Comparison of ENCODE assay signal across 19 cellular contexts in the genomic region with DNA sequence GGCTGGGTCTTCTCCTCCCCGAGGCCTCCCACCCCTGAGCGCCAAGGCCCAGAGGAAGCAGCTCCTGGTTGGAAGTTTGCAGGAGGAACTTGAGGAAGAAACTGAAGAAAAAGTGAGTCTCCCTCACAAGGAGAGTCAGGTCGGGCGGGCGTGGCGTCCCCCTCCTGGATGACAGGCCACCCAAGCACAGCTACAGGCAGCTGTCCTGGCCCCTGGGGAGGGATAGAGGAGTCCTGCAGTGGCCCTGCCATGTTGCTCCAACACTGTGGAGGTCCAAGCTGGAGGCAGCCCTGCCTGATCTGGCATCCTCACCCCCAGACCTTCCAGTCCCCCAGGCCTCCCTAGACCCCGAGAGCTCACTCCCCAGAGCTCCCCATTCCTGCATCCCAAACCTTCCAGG.
DNase-seq lines count a peak whose midpoint lies in the region; ATAC-seq, FAIRE-seq and TF ChIP-seq lines count a peak whose summit lies in the region.
"Had no signal": no experiment of that assay in that cellular context is flagged by ENCODE, and none has a peak within 500 bp of the region (broad histone marks: within the 10 kb centered on the region; RNA-seq: fewer than 3 reads in every experiment).

No MANE protein-coding gene starts in this region.

- peaks cover 12% of the 10 kb centered on the region for H3K9me3 Mint-ChIP-seq in chondrocyte (ENCODE audit: low read depth)
- H3K9me3 Mint-ChIP-seq: CD4-positive, alpha-beta T cell had no signal

- no peak overlapping the region for H3K9ac ChIP-seq in kidney (ENCODE audit: low read length in 2 of 2)
- H3K9ac ChIP-seq: GM23248 had no signal

- H3K27ac Mint-ChIP-seq in chondrocyte (ENCODE audit: unreplicated experiment), result no peak overlapping the region
- H3K27ac Mint-ChIP-seq: B cell; CD4-positive, alpha-beta T cell; IgD-negative memory B cell had no signal

- H3K4me1 ChIP-seq in kidney (ENCODE audit: control insufficient read depth in 1 of 2, insufficient read depth in 1 of 2, low read depth in 1 of 2, low read length in 2 of 2) (no peaks in the 10 kb centered on the region), breast epithelium (no peaks in the 10 kb centered on the region)
- H3K4me1 ChIP-seq: HAP-1 had no signal

- no peak for TF ChIP-seq POLR2A in breast epithelium (IDR thresholded peaks at IDR 0.05)

- H3K4me3 ChIP-seq in kidney (ENCODE audit: low read length in 2 of 2), result no peak overlapping the region
- H3K4me3 ChIP-seq in breast epithelium, result no peak overlapping the region
- H3K4me3 ChIP-seq: GM23248, HAP-1 had no signal

- no peaks in the 10 kb centered on the region for H3K27me3 Mint-ChIP-seq in chondrocyte (ENCODE audit: low read depth)
- H3K27me3 Mint-ChIP-seq: B cell; CD4-positive, alpha-beta T cell; IgD-negative memory B cell had no signal

- no peaks in the 10 kb centered on the region for H3K36me3 ChIP-seq in kidney (ENCODE audit: control insufficient read depth in 1 of 2, insufficient read depth in 2 of 2, low read length in 2 of 2)
- no peaks in the 10 kb centered on the region for H3K36me3 ChIP-seq in breast epithelium
- H3K36me3 ChIP-seq: HAP-1 had no signal

- DNase-seq in Right ventricle myocardium superior, result peak; percentile 20
- no peak for DNase-seq in cardiac septum (ENCODE audit: low spot score)
- DNase-seq in chondrocyte (ENCODE audit: low spot score), result peak; percentile 82
- peak; percentile 48 for DNase-seq in kidney
- DNase-seq in NCI-H2081 (lab: John Stamatoyannopoulos, UW), result no peak
- no peak for DNase-seq in breast epithelium (ENCODE audit: low spot score in 2 of 2)
- DNase-seq: CD4-positive, alpha-beta T cell; DMS153; DMS79; GDM1; GM23248 had no signal

- intact Hi-C loops in Right ventricle myocardium superior (cut with DNase I), result no loop called here
- intact Hi-C loops in cardiac septum (cut with DNase I), result no loop called here
- intact Hi-C loops in kidney (cut with DNase I), result no loop called here
- intact Hi-C loops in breast epithelium (cut with DNase I; ENCODE audit: low total_unique reads), result no loop called here

- H3K27me3 ChIP-seq in breast epithelium, result no peaks in the 10 kb centered on the region

- no peak overlapping the region for H3K4me3 Mint-ChIP-seq in chondrocyte (ENCODE audit: unreplicated experiment)
- H3K4me3 Mint-ChIP-seq: B cell; CD4-positive, alpha-beta T cell; IgD-negative memory B cell had no signal

- H3K36me3 Mint-ChIP-seq in chondrocyte (ENCODE audit: low read depth), result peaks cover 4% of the 10 kb centered on the region
- H3K36me3 Mint-ChIP-seq: IgD-negative memory B cell had no signal

- no peak for FAIRE-seq in kidney (lab: Jason Lieb, UNC)
- FAIRE-seq: GM12892, GM19239, HepG2 had no signal

- TF ChIP-seq CTCF in chondrocyte (IDR thresholded peaks at IDR 0.05), result no peak
- TF ChIP-seq CTCF in kidney (IDR thresholded peaks at IDR 0.05; ENCODE audit: borderline replicate concordance, extremely low read depth, insufficient read depth), result no peak
- no peak for TF ChIP-seq CTCF in breast epithelium (IDR thresholded peaks at IDR 0.05)

- H3K4me1 Mint-ChIP-seq in chondrocyte (ENCODE audit: low read depth), result no peaks in the 10 kb centered on the region
- H3K4me1 Mint-ChIP-seq: B cell, IgD-negative memory B cell had no signal

- ATAC-seq in Right ventricle myocardium superior (ENCODE audit: poor library complexity) (no peak), GM19455 (IDR thresholded peaks at IDR 0.05; ENCODE audit: unreplicated experiment) (no peak)
- ATAC-seq: HepG2 had no signal

- H3K27ac ChIP-seq in kidney (ENCODE audit: low read depth in 2 of 2, low read length in 2 of 2) (no peak overlapping the region), breast epithelium (no peak overlapping the region)
- H3K27ac ChIP-seq: C4-2B, GM23248 had no signal

- H3K9me3 ChIP-seq in kidney (ENCODE audit: control insufficient read depth in 1 of 2, low read length in 2 of 2), result no peaks in the 10 kb centered on the region
- peaks cover 5 to 7% of the 10 kb centered on the region in 2 donors for H3K9me3 ChIP-seq in breast epithelium
- H3K9me3 ChIP-seq: HAP-1 had no signal

Comparison
In these comparisons a context has a peak if more than half of its experiments do, and no peak if none do; other contexts are left out.
1. DNase-seq: peak in Right ventricle myocardium superior (single experiment), chondrocyte (single experiment) and kidney (single experiment); none in cardiac septum (single experiment), NCI-H2081 (0 of 2) and breast epithelium (0 of 2).